ENCODE assay signal across 8 cellular contexts in the genomic region with DNA sequence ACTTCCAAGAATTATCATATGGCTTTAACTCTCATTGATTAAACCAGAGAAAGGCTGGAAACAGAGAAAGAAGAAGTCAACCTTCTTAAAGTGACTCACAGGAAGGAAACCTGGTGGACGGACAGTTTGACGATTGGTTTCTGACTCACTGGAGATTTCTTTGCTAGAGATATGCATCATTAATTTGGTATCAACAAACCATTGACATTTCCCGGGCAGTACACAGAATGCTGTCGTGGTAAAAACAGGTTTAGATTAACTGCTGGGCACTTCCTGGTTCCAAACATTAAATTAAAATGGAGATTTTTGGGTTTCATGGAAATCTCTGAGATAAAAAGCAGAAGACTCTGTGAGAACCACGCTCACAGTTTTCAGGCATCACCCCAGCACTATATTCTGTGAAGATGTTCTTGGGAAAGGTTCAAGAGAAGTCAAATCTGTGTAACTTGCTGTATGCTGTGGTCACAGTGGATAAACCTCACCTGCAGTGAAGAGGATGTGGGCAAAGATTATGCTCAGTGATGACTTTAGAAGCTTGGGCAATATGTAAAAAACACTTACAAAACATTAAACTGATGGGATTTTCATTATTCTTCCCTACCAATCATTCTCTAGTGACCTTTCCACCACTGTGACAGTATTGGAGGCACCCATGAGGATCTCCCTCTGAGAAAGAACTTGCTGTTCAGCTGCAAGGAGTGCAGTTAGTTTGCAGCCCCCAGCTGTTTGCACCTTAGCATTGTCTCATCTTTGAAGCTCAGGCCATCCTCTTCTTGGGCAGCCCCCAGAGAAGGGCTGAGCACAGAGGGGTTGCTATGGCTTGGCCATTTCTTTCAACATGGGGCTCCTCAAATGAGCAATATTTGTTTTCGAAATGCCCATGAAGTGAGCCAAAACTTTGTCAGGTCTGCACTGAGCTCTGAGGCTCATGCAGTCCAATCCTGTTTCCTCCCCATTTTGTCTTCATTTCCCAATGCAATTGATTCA.
DNase-seq lines count a peak whose midpoint lies in the region; ATAC-seq and TF ChIP-seq lines count a peak whose summit lies in the region.

No MANE protein-coding gene starts in this region.

- ATAC-seq in activated CD8-positive, alpha-beta memory T cell treated with anti-CD3 and anti-CD28 coated beads, Interleukin-2, amount 10 ng/mL, durations not matched to agents 7 days and 5 days = peak; percentile 69
- peak; percentile 56 for ATAC-seq in HG03064 (IDR thresholded peaks at IDR 0.05; ENCODE audit: low read depth, unreplicated experiment)
- peak; percentile 61 for ATAC-seq in RWPE2 (ENCODE audit: low read depth)
- ATAC-seq in stimulated activated naive CD8-positive, alpha-beta T cell treated with anti-CD3 and anti-CD28 coated beads, Interleukin-15, Interleukin-2, amounts not matched to agents 100 U/mL and 50 U/mL, for 24 hours = peak; percentile 65

- peaks cover 41% of the 10 kb centered on the region for H3K4me1 ChIP-seq in RWPE2 (ENCODE audit: insufficient read depth, poor library complexity, severe bottlenecking)

- peaks cover 71% of the 10 kb centered on the region for H3K4me1 Mint-ChIP-seq in activated CD8-positive, alpha-beta memory T cell treated with anti-CD3 and anti-CD28 coated beads, Interleukin-2, amount 10 ng/mL, durations not matched to agents 7 days and 5 days

- H3K27ac ChIP-seq in RWPE2 (ENCODE audit: poor library complexity, severe bottlenecking) (peak overlapping the region; percentile 88), brain microvascular endothelial cell (peak overlapping the region; percentile 70)

- H3K9me3 ChIP-seq in RWPE2 (ENCODE audit: severe bottlenecking) = no peaks in the 10 kb centered on the region

- H3K27me3 ChIP-seq in RWPE2 (ENCODE audit: insufficient read depth, poor library complexity, severe bottlenecking) (no peaks in the 10 kb centered on the region), brain microvascular endothelial cell (replicated peaks) (no peaks in the 10 kb centered on the region)

- H3K36me3 ChIP-seq in RWPE2 (ENCODE audit: low read depth) (no peaks in the 10 kb centered on the region), brain microvascular endothelial cell (replicated peaks) (no peaks in the 10 kb centered on the region)

- DNase-seq in activated CD8-positive, alpha-beta memory T cell treated with anti-CD3 and anti-CD28 coated beads, Interleukin-2, amount 10 ng/mL, durations not matched to agents 7 days and 5 days = peak; percentile 85
- DNase-seq in activated CD8-positive, alpha-beta memory T cell treated with anti-CD3 and anti-CD28 coated beads, Interleukin-2, amount 50 U/mL, for 48 hours = no peak
- DNase-seq in RWPE2 (ENCODE audit: low spot score) = no peak
- peak; percentile 82 for DNase-seq in brain microvascular endothelial cell
- peak; percentile 37 for DNase-seq in stimulated activated naive CD8-positive, alpha-beta T cell treated with anti-CD3 and anti-CD28 coated beads, Interleukin-15, Interleukin-2, amounts not matched to agents 100 U/mL and 50 U/mL, for 24 hours
- DNase-seq in NCI-H2196 (lab: John Stamatoyannopoulos, UW; ENCODE audit: unreplicated experiment) = no peak
- no peak for DNase-seq in NCI-H526 (lab: John Stamatoyannopoulos, UW)

- H3K27ac Mint-ChIP-seq in activated CD8-positive, alpha-beta memory T cell treated with anti-CD3 and anti-CD28 coated beads, Interleukin-2, amount 10 ng/mL, durations not matched to agents 7 days and 5 days = peak overlapping the region; percentile 97

- TF ChIP-seq CTCF in RWPE2 (IDR thresholded peaks at IDR 0.05; ENCODE audit: poor library complexity, severe bottlenecking) (no peak), brain microvascular endothelial cell (IDR thresholded peaks at IDR 0.05; ENCODE audit: low read depth, low read length, missing control alignments) (no peak)

- CTCF ChIA-PET in activated CD8-positive, alpha-beta memory T cell treated with anti-CD3 and anti-CD28 coated beads, Interleukin-2, amount 10 ng/mL, durations not matched to agents 7 days and 5 days (lab: Charles Lee) = interaction anchor here (0.8 to 2.5 kb wide), 9 partner anchors 10 to 158 kb away, joined by 3 to 8 read pairs (median 5); partner anchors contain the start of gene CD44

- in situ Hi-C loops in brain microvascular endothelial cell (cut with HindIII; ENCODE audit: low pct_ligation_motif_present, low sequenced_read_pairs) = no loop called here

- H3K4me3 ChIP-seq in RWPE2 (ENCODE audit: severe bottlenecking) (no peak overlapping the region), brain microvascular endothelial cell (ENCODE audit: low read depth, low read length) (no peak overlapping the region)

- peaks cover 3% of the 10 kb centered on the region for H3K9me3 Mint-ChIP-seq in activated CD8-positive, alpha-beta memory T cell treated with anti-CD3 and anti-CD28 coated beads, Interleukin-2, amount 10 ng/mL, durations not matched to agents 7 days and 5 days (ENCODE audit: low read depth)

- peak overlapping the region; percentile 57 for H3K4me3 Mint-ChIP-seq in activated CD8-positive, alpha-beta memory T cell treated with anti-CD3 and anti-CD28 coated beads, Interleukin-2, amount 10 ng/mL, durations not matched to agents 7 days and 5 days

- peaks cover 16% of the 10 kb centered on the region for H3K36me3 Mint-ChIP-seq in activated CD8-positive, alpha-beta memory T cell treated with anti-CD3 and anti-CD28 coated beads, Interleukin-2, amount 10 ng/mL, durations not matched to agents 7 days and 5 days

- no peaks in the 10 kb centered on the region for H3K27me3 Mint-ChIP-seq in activated CD8-positive, alpha-beta memory T cell treated with anti-CD3 and anti-CD28 coated beads, Interleukin-2, amount 10 ng/mL, durations not matched to agents 7 days and 5 days

Comparison
In these comparisons a context has a peak if more than half of its experiments do, and no peak if none do; other contexts are left out.
1. DNase-seq: peak in activated CD8-positive, alpha-beta memory T cell treated with anti-CD3 and anti-CD28 coated beads, Interleukin-2, amount 10 ng/mL, durations not matched to agents 7 days and 5 days (single experiment), brain microvascular endothelial cell (single experiment) and stimulated activated naive CD8-positive, alpha-beta T cell treated with anti-CD3 and anti-CD28 coated beads, Interleukin-15, Interleukin-2, amounts not matched to agents 100 U/mL and 50 U/mL, for 24 hours (single experiment); none in activated CD8-positive, alpha-beta memory T cell treated with anti-CD3 and anti-CD28 coated beads, Interleukin-2, amount 50 U/mL, for 48 hours (single experiment), RWPE2 (single experiment), NCI-H2196 (single experiment) and NCI-H526 (0 of 2).
2. Peak in every context shown above with its lines, with median percentiles within 50 percentile points of each other: ATAC-seq.